Comparison of ENCODE assay signal across 13 cellular contexts in genomic region chr11:5631969-5632635, GRCh38. TPM values are rescaled to one million over a fixed set of nuclear protein-coding genes. Genes with fewer than 3 reads are reported as not detected.
DNase-seq lines count a peak whose midpoint lies in the region; ATAC-seq and TF ChIP-seq lines count a peak whose summit lies in the region.
"Had no signal": no experiment of that assay in that cellular context is flagged by ENCODE, and none has a peak within 500 bp of the region (broad histone marks: within the 10 kb centered on the region; RNA-seq: fewer than 3 reads in every experiment).

No MANE protein-coding gene starts in this region.

- no peak for TF ChIP-seq CTCF in mucosa of descending colon (IDR thresholded peaks at IDR 0.05)

- ATAC-seq in GM18873 (IDR thresholded peaks at IDR 0.05; ENCODE audit: low FRiP score, unreplicated experiment) (peak; percentile 98), HG02571 (IDR thresholded peaks at IDR 0.05; ENCODE audit: unreplicated experiment) (peak; percentile 97), HG03469 (IDR thresholded peaks at IDR 0.05; ENCODE audit: unreplicated experiment) (peak; percentile 84), mucosa of descending colon (peak; percentile 46), SK-N-SH treated with all-trans-retinoic acid at 6 μM for 48 hours (no peak)
- ATAC-seq: heart left ventricle had no signal

- peaks cover 29 to 52% of the 10 kb centered on the region in 2 donors for H3K4me1 Mint-ChIP-seq in immature natural killer cell
- H3K4me1 Mint-ChIP-seq: neural crest cell had no signal

- peaks cover 32 to 56% (median 33%) of the 10 kb centered on the region in 3 donors for H3K36me3 Mint-ChIP-seq in immature natural killer cell

- no peaks in the 10 kb centered on the region for H3K9me3 Mint-ChIP-seq in immature natural killer cell

- H3K4me1 ChIP-seq in mucosa of descending colon (ENCODE audit: low read depth): no peaks in the 10 kb centered on the region

- no peaks in the 10 kb centered on the region for H3K27me3 Mint-ChIP-seq in immature natural killer cell (ENCODE audit: low read depth in 3 of 3)

- no peak overlapping the region for H3K4me3 ChIP-seq in mucosa of descending colon
- H3K4me3 ChIP-seq: heart left ventricle had no signal

- H3K9me3 ChIP-seq in mucosa of descending colon: no peaks in the 10 kb centered on the region
- H3K9me3 ChIP-seq: heart left ventricle had no signal

- H3K27ac Mint-ChIP-seq in immature natural killer cell: peak overlapping the region in 2 of 6 donors; percentile 56 to 60

- no peak for DNase-seq in mucosa of descending colon
- no peak for DNase-seq in DMS79 treated with DMSO at 0.1 percent for 48 hours (lab: John Stamatoyannopoulos, UW)
- no peak for DNase-seq in activated gamma-delta T cell treated with Interleukin-2 at 50 U/mL for 16 hours
- DNase-seq in immature natural killer cell: no peak
- DNase-seq: heart left ventricle had no signal

- H3K4me3 Mint-ChIP-seq in immature natural killer cell: peak overlapping the region in 1 of 5 donors; percentile 6
- H3K4me3 Mint-ChIP-seq: neural crest cell had no signal

- no peaks in the 10 kb centered on the region for H3K36me3 ChIP-seq in mucosa of descending colon (ENCODE audit: low read depth)

- intact Hi-C loops in mucosa of descending colon (cut with DNase I, micrococcal nuclease): no loop called here

TF ChIP-seq in SK-N-SH treated with all-trans-retinoic acid at 6 μM for 48 hours, 23 proteins besides CTCF, POLR2A, EP300 and RAD21:
- TF ChIP-seq SNAI2 (CRISPR knock-in tag; IDR thresholded peaks at IDR 0.05): no peak
- TF ChIP-seq ZNF565 (CRISPR knock-in tag; conservative IDR thresholded peaks at IDR 0.05; ENCODE audit: low read depth): no peak
- TF ChIP-seq ISL1 (CRISPR knock-in tag; IDR thresholded peaks at IDR 0.05): no peak
- TF ChIP-seq ZNF70 (CRISPR knock-in tag; IDR thresholded peaks at IDR 0.05): no peak
- no peak for TF ChIP-seq ESRRG (CRISPR knock-in tag; IDR thresholded peaks at IDR 0.05)
- no peak for TF ChIP-seq TOX (CRISPR knock-in tag; IDR thresholded peaks at IDR 0.05; ENCODE audit: borderline replicate concordance)
- TF ChIP-seq POU6F1 (CRISPR knock-in tag; IDR thresholded peaks at IDR 0.05; ENCODE audit: borderline replicate concordance, low read depth): no peak
- TF ChIP-seq TSHZ2 (CRISPR knock-in tag; IDR thresholded peaks at IDR 0.05): no peak
- TF ChIP-seq ZNF8 (CRISPR knock-in tag; IDR thresholded peaks at IDR 0.05): no peak
- TF ChIP-seq ZFP30 (CRISPR knock-in tag; IDR thresholded peaks at IDR 0.05): no peak
- no peak for TF ChIP-seq CREB5 (CRISPR knock-in tag; IDR thresholded peaks at IDR 0.05; ENCODE audit: low read depth)
- TF ChIP-seq BACH2 (CRISPR knock-in tag; IDR thresholded peaks at IDR 0.05; ENCODE audit: borderline replicate concordance): no peak
- no peak for TF ChIP-seq ZFP3 (CRISPR knock-in tag; IDR thresholded peaks at IDR 0.05)
- TF ChIP-seq GLIS3 (CRISPR knock-in tag; IDR thresholded peaks at IDR 0.05): no peak
- no peak for TF ChIP-seq OSR1 (CRISPR knock-in tag; IDR thresholded peaks at IDR 0.05)
- TF ChIP-seq PPARA (CRISPR knock-in tag; IDR thresholded peaks at IDR 0.05; ENCODE audit: borderline replicate concordance): no peak
- no peak for TF ChIP-seq CSDC2 (CRISPR knock-in tag; IDR thresholded peaks at IDR 0.05)
TF ChIP-seq in SK-N-SH treated with all-trans-retinoic acid at 6 μM for 48 hours: peak in this region for 0.

RNA-seq across cellular contexts. Expression of gene TRIM34, which starts 7.3 kb away (rescaled TPM):
- 10 to 100 TPM in 1 of 3 donors, 1 to 10 TPM in 2; 7.3 to 11.9 (median 8.5) TPM for total RNA-seq in mucosa of descending colon
- polyA plus RNA-seq in immature natural killer cell: 10 to 100 TPM; 13.6 to 37.6 (median 18.8) TPM

RNA-seq across cellular contexts. Expression of gene TRIM6, which starts 35.7 kb away (rescaled TPM):
- 1 to 10 TPM in 1 of 3 donors, under 1 TPM in 2; 0.43 to 4.6 (median 0.92) TPM for total RNA-seq in mucosa of descending colon
- polyA plus RNA-seq in immature natural killer cell: not detected

RNA-seq across cellular contexts. Expression of gene OR52B6, which starts 51.4 kb away (rescaled TPM):
- not detected for total RNA-seq in mucosa of descending colon
- not detected for polyA plus RNA-seq in immature natural killer cell
- total RNA-seq: activated CD8-positive, alpha-beta memory T cell treated with anti-CD3 and anti-CD28 coated beads for 36 hours; Daoy; heart left ventricle; neural crest cell; RPMI7951 had no signal
- polyA plus RNA-seq: heart left ventricle had no signal

RNA-seq across cellular contexts. Expression of gene TRIM5, which starts 52.8 kb away (rescaled TPM):
- total RNA-seq in mucosa of descending colon: 10 to 100 TPM; 19.6 to 24.6 (median 21.5) TPM
- polyA plus RNA-seq in immature natural killer cell: 10 to 100 TPM in 2 of 3 donors, 1 to 10 TPM in 1; 8.9 to 19.8 (median 14.6) TPM

RNA-seq across cellular contexts. Expression of gene TRIM22, which starts 57.5 kb away (rescaled TPM):
- total RNA-seq in mucosa of descending colon: 10 to 100 TPM in 2 of 3 donors, 1 to 10 TPM in 1; 9.7 to 47.1 (median 31.5) TPM
- 100 to 1,000 TPM; 148 to 196 (median 166) TPM for polyA plus RNA-seq in immature natural killer cell
